In genomic region chr19:57099199-57099661, GRCh38 we compare ENCODE assay signal across 1 cellular context.
TF ChIP-seq lines count a peak whose summit lies in the region.

No MANE protein-coding gene starts in this region.

TF ChIP-seq in HepG2, 621 proteins besides CTCF, POLR2A, EP300 and RAD21 (continued from another document and continues in another):
- peak; percentile 44 for TF ChIP-seq ARID4A (CRISPR knock-in tag; IDR thresholded peaks at IDR 0.05; ENCODE audit: borderline replicate concordance)
- no peak for TF ChIP-seq ZNF567 (CRISPR knock-in tag; IDR thresholded peaks at IDR 0.05; ENCODE audit: borderline replicate concordance)
- TF ChIP-seq, protein P1, sequence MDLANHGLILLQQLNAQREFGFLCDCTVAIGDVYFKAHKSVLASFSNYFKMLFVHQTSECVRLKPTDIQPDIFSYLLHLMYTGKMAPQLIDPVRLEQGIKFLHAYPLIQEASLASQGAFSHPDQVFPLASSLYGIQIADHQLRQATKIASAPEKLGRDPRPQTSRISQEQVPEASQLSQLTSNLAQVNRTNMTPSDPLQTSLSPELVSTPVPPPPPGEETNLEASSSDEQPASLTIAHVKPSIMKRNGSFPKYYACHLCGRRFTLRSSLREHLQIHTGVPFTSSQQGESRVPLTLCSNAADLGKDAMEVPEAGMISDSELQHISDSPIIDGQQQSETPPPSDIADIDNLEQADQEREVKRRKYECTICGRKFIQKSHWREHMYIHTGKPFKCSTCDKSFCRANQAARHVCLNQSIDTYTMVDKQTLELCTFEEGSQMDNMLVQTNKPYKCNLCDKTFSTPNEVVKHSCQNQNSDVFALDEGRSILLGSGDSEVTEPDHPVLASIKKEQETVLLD (CRISPR knock-in tag; IDR thresholded peaks at IDR 0.05; ENCODE audit: low read depth), result no peak
- TF ChIP-seq GLI4 (CRISPR knock-in tag; IDR thresholded peaks at IDR 0.05; ENCODE audit: borderline replicate concordance), result no peak
- TF ChIP-seq KMT2B (CRISPR knock-in tag; IDR thresholded peaks at IDR 0.05), result no peak
- TF ChIP-seq MZF1 (CRISPR knock-in tag; IDR thresholded peaks at IDR 0.05; ENCODE audit: borderline replicate concordance), result 0 out of 2 replicates have a peak, but pooled peaks have one; percentile 45
- TF ChIP-seq HMGA1 (CRISPR knock-in tag; conservative IDR thresholded peaks at IDR 0.05), result no peak
- TF ChIP-seq, protein P2, sequence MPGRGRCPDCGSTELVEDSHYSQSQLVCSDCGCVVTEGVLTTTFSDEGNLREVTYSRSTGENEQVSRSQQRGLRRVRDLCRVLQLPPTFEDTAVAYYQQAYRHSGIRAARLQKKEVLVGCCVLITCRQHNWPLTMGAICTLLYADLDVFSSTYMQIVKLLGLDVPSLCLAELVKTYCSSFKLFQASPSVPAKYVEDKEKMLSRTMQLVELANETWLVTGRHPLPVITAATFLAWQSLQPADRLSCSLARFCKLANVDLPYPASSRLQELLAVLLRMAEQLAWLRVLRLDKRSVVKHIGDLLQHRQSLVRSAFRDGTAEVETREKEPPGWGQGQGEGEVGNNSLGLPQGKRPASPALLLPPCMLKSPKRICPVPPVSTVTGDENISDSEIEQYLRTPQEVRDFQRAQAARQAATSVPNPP (CRISPR knock-in tag; IDR thresholded peaks at IDR 0.05), result no peak
- TF ChIP-seq POLR2G (IDR thresholded peaks at IDR 0.05; ENCODE audit: low read depth, low read length), result no peak
- no peak for TF ChIP-seq EHMT2 (IDR thresholded peaks at IDR 0.05; ENCODE audit: borderline replicate concordance, low read depth, low read length)
- peak; percentile 87; the same call in 1 of the 2 replicates for TF ChIP-seq MAZ (IDR thresholded peaks at IDR 0.05; ENCODE audit: borderline replicate concordance, low read depth, low read length)
- TF ChIP-seq MAZ (CRISPR knock-in tag; IDR thresholded peaks at IDR 0.05; ENCODE audit: low read depth), result 0 out of 2 replicates have a peak, but pooled peaks have one; percentile 38
- TF ChIP-seq ZNF282 (IDR thresholded peaks at IDR 0.05; ENCODE audit: partially characterized antibody), result no peak
- TF ChIP-seq NFE2L1 (CRISPR knock-in tag; IDR thresholded peaks at IDR 0.05; ENCODE audit: borderline replicate concordance), result no peak
- TF ChIP-seq ZMYM4 (CRISPR knock-in tag; IDR thresholded peaks at IDR 0.05), result peak; percentile 77
- no peak for TF ChIP-seq ZNF329 (CRISPR knock-in tag; IDR thresholded peaks at IDR 0.05; ENCODE audit: low read depth)
- no peak for TF ChIP-seq MTA3 (CRISPR knock-in tag; IDR thresholded peaks at IDR 0.05)
- TF ChIP-seq ZNF710 (CRISPR knock-in tag; IDR thresholded peaks at IDR 0.05; ENCODE audit: borderline replicate concordance), result no peak
- TF ChIP-seq ZNF670 (CRISPR knock-in tag; IDR thresholded peaks at IDR 0.05; ENCODE audit: borderline replicate concordance), result no peak; the same call in 1 of the 2 replicates
- no peak for TF ChIP-seq ZSCAN5A (CRISPR knock-in tag; IDR thresholded peaks at IDR 0.05; ENCODE audit: borderline replicate concordance)
- TF ChIP-seq SNAPC2 (CRISPR knock-in tag; IDR thresholded peaks at IDR 0.05), result no peak
- no peak for TF ChIP-seq FOXP1 (IDR thresholded peaks at IDR 0.05)
- no peak for TF ChIP-seq FOXP1 (CRISPR knock-in tag; IDR thresholded peaks at IDR 0.05)
- peak; percentile 45; the same call in 1 of the 2 replicates for TF ChIP-seq HNF1B (CRISPR knock-in tag; IDR thresholded peaks at IDR 0.05)
- peak; percentile 57; the same call in 1 of the 2 replicates for TF ChIP-seq ZNF3 (CRISPR knock-in tag; IDR thresholded peaks at IDR 0.05)
- TF ChIP-seq NR2F6 (IDR thresholded peaks at IDR 0.05), result no peak
- TF ChIP-seq NR2F6 (CRISPR knock-in tag; IDR thresholded peaks at IDR 0.05), result 0 out of 2 replicates have a peak, but pooled peaks have one; percentile 29
- TF ChIP-seq YEATS2 (CRISPR knock-in tag; IDR thresholded peaks at IDR 0.05; ENCODE audit: borderline replicate concordance), result peak; percentile 37; the same call in 1 of the 2 replicates
- TF ChIP-seq POLR2AphosphoS2 (IDR thresholded peaks at IDR 0.05; ENCODE audit: low read depth, low read length), result no peak
- no peak for TF ChIP-seq POLR2AphosphoS5 (IDR thresholded peaks at IDR 0.05; ENCODE audit: low read depth, low read length)
- TF ChIP-seq ATF7-NPFF (CRISPR knock-in tag; IDR thresholded peaks at IDR 0.05; ENCODE audit: low read depth), result no peak
- TF ChIP-seq ZMYM2 (CRISPR knock-in tag; IDR thresholded peaks at IDR 0.05), result peak; percentile 61; the same call in 1 of the 2 replicates
- no peak for TF ChIP-seq HNRNPL (IDR thresholded peaks at IDR 0.05; ENCODE audit: low read depth, low read length)
- peak; percentile 53; the same call in 1 of the 2 replicates for TF ChIP-seq FOXA3 (CRISPR knock-in tag; IDR thresholded peaks at IDR 0.05)
- TF ChIP-seq SP140L (CRISPR knock-in tag; IDR thresholded peaks at IDR 0.05; ENCODE audit: borderline replicate concordance), result no peak
- TF ChIP-seq ZNF777 (CRISPR knock-in tag; IDR thresholded peaks at IDR 0.05), result no peak
- TF ChIP-seq DMTF1 (CRISPR knock-in tag; IDR thresholded peaks at IDR 0.05), result no peak
- no peak for TF ChIP-seq MYNN (CRISPR knock-in tag; IDR thresholded peaks at IDR 0.05; ENCODE audit: low read depth)
